Comparison of ENCODE assay signal across 11 cellular contexts in genomic region chr19:56155124-56155687, GRCh38. TPM values are rescaled to one million over a fixed set of nuclear protein-coding genes. Genes with fewer than 3 reads are reported as not detected.
DNase-seq lines count a peak whose midpoint lies in the region; ATAC-seq and TF ChIP-seq lines count a peak whose summit lies in the region.
"Had no signal": no experiment of that assay in that cellular context is flagged by ENCODE, and none has a peak within 500 bp of the region (broad histone marks: within the 10 kb centered on the region; RNA-seq: fewer than 3 reads in every experiment).

No MANE protein-coding gene starts in this region.

- TF ChIP-seq POLR2A in body of pancreas (IDR thresholded peaks at IDR 0.05) = no peak

- 40 to 56% methylated on average over 2 to 17 of the region's 17 CpGs for WGBS in body of pancreas, 2 donors

- H2AFZ ChIP-seq in GM23338 = no peak overlapping the region

- H3K36me3 ChIP-seq in GM23338 (ENCODE audit: insufficient read depth) (no peaks in the 10 kb centered on the region), body of pancreas (replicated peaks in 1 of 2; ENCODE audit: insufficient read depth in 1 of 2, low read depth in 2 of 2) (peaks cover 8% of the 10 kb centered on the region in 2 donors), tibial artery (peaks cover 23 to 67% (median 49%) of the 10 kb centered on the region in 3 donors)

- H3K36me3 Mint-ChIP-seq in GM23338 (ENCODE audit: low read depth) = peaks cover 35% of the 10 kb centered on the region

- 0 out of 2 replicates have a peak, but pooled peaks cover 6% of the 10 kb centered on the region for H4K20me1 ChIP-seq in GM23338 (replicated peaks; ENCODE audit: insufficient read depth)

- ATAC-seq in GM23338 (peak; percentile 84), body of pancreas (peak; percentile 51), left colon (peak; percentile 49), HG02623 (IDR thresholded peaks at IDR 0.05; ENCODE audit: unreplicated experiment) (no peak), HG02759 (IDR thresholded peaks at IDR 0.05; ENCODE audit: unreplicated experiment) (no peak)

- H3K27ac ChIP-seq in GM23338 (ENCODE audit: low read depth) (no peak overlapping the region), body of pancreas (no peak overlapping the region), tibial artery (no peak overlapping the region)

- H3K27ac Mint-ChIP-seq in GM23338 = no peak overlapping the region
- H3K27ac Mint-ChIP-seq: T-helper 1 cell treated with Interleukin-12 subunit alpha and Interleukin-12 subunit beta and Interleukin-4 antibody, amounts not matched to agents 30 μg/mL and 1 μg/mL, for 36 hours had no signal

- no peaks in the 10 kb centered on the region for H3K27me3 ChIP-seq in GM23338 (ENCODE audit: insufficient read depth)
- H3K27me3 ChIP-seq in body of pancreas = no peaks in the 10 kb centered on the region
- H3K27me3 ChIP-seq in tibial artery = no peaks in the 10 kb centered on the region

- 0 out of 2 replicates have a peak, but pooled peaks cover 4% of the 10 kb centered on the region for H3K9me2 ChIP-seq in GM23338 (ENCODE audit: insufficient read depth)

- H3F3A ChIP-seq in GM23338 (replicated peaks; ENCODE audit: low read depth) = peaks cover 15% of the 10 kb centered on the region

- H3K4me3 Mint-ChIP-seq in GM23338 = no peak overlapping the region
- H3K4me3 Mint-ChIP-seq: T-helper 1 cell treated with Interleukin-12 subunit alpha and Interleukin-12 subunit beta and Interleukin-4 antibody, amounts not matched to agents 30 μg/mL and 1 μg/mL, for 36 hours had no signal

- H3K4me3 ChIP-seq in AG09309 (ENCODE audit: control insufficient read depth, low read depth, low read length) = no peak overlapping the region
- H3K4me3 ChIP-seq in GM23338 = no peak overlapping the region
- H3K4me3 ChIP-seq in body of pancreas = no peak overlapping the region
- H3K4me3 ChIP-seq in tibial artery = no peak overlapping the region

- peaks cover 18% of the 10 kb centered on the region for H3K4me1 Mint-ChIP-seq in GM23338

- H3K4me2 ChIP-seq in GM23338 = no peak overlapping the region

- DNase-seq in AG09309 (ENCODE audit: low read depth) (no peak), GM23338 (ENCODE audit: low spot score) (peak; percentile 86), body of pancreas (peak; percentile 34 to 60 (median 54)), left colon (no peak), tibial artery (no peak), A172 (ENCODE audit: low spot score) (no peak)

- peaks cover 7% of the 10 kb centered on the region for H3K79me2 ChIP-seq in GM23338 (replicated peaks; ENCODE audit: insufficient read depth)

- intact Hi-C loops in body of pancreas (cut with DNase I) = no loop called here
- intact Hi-C loops in left colon (cut with DNase I, micrococcal nuclease) = no loop called here
- intact Hi-C loops in tibial artery (cut with DNase I; ENCODE audit: low total_unique reads) = no loop called here

- peaks cover 3% of the 10 kb centered on the region for H3K27me3 Mint-ChIP-seq in GM23338 (ENCODE audit: insufficient read depth, low read depth, poor library complexity)

- peak; percentile 39 for TF ChIP-seq CTCF in AG09309 (IDR thresholded peaks at IDR 0.05; ENCODE audit: control insufficient read depth, insufficient read depth, low read depth, low read length, missing control alignments)
- TF ChIP-seq CTCF in GM23338 (conservative IDR thresholded peaks at IDR 0.05; ENCODE audit: low read depth in 2 of 2) = peak; percentile 70 to 86
- TF ChIP-seq CTCF in body of pancreas (IDR thresholded peaks at IDR 0.05) = peak; percentile 32 to 59 (median 52)
- no peak for TF ChIP-seq CTCF in tibial artery (IDR thresholded peaks at IDR 0.05)

- H3K9me3 ChIP-seq in body of pancreas = no peaks in the 10 kb centered on the region
- no peaks in the 10 kb centered on the region for H3K9me3 ChIP-seq in tibial artery

- H3K4me1 ChIP-seq in GM23338 (ENCODE audit: insufficient read depth) (peaks cover 16% of the 10 kb centered on the region), body of pancreas (peaks cover 57% of the 10 kb centered on the region), tibial artery (no peaks in the 10 kb centered on the region)

- peaks cover 2% of the 10 kb centered on the region; the same call in 2 of the 3 replicates for H3K9me3 Mint-ChIP-seq in GM23338
- H3K9me3 Mint-ChIP-seq: T-helper 1 cell treated with Interleukin-12 subunit alpha and Interleukin-12 subunit beta and Interleukin-4 antibody, amounts not matched to agents 30 μg/mL and 1 μg/mL, for 36 hours had no signal

TF ChIP-seq in GM23338, 12 proteins besides CTCF, POLR2A, EP300 and RAD21:
- TF ChIP-seq JUNB (IDR thresholded peaks at IDR 0.05; ENCODE audit: unreplicated experiment) (no peak), ZNF114 (CRISPR knock-in tag; IDR thresholded peaks at IDR 0.05) (no peak), EZH2phosphoT487 (IDR thresholded peaks at IDR 0.05; ENCODE audit: unreplicated experiment) (no peak), EZH2 (IDR thresholded peaks at IDR 0.05; ENCODE audit: low read depth, unreplicated experiment) (no peak), CREB1 (CRISPR knock-in tag; IDR thresholded peaks at IDR 0.05; ENCODE audit: low read depth) (no peak), POLR2AphosphoS5 (IDR thresholded peaks at IDR 0.05; ENCODE audit: low read depth) (no peak)
- TF ChIP-seq, protein P1, sequence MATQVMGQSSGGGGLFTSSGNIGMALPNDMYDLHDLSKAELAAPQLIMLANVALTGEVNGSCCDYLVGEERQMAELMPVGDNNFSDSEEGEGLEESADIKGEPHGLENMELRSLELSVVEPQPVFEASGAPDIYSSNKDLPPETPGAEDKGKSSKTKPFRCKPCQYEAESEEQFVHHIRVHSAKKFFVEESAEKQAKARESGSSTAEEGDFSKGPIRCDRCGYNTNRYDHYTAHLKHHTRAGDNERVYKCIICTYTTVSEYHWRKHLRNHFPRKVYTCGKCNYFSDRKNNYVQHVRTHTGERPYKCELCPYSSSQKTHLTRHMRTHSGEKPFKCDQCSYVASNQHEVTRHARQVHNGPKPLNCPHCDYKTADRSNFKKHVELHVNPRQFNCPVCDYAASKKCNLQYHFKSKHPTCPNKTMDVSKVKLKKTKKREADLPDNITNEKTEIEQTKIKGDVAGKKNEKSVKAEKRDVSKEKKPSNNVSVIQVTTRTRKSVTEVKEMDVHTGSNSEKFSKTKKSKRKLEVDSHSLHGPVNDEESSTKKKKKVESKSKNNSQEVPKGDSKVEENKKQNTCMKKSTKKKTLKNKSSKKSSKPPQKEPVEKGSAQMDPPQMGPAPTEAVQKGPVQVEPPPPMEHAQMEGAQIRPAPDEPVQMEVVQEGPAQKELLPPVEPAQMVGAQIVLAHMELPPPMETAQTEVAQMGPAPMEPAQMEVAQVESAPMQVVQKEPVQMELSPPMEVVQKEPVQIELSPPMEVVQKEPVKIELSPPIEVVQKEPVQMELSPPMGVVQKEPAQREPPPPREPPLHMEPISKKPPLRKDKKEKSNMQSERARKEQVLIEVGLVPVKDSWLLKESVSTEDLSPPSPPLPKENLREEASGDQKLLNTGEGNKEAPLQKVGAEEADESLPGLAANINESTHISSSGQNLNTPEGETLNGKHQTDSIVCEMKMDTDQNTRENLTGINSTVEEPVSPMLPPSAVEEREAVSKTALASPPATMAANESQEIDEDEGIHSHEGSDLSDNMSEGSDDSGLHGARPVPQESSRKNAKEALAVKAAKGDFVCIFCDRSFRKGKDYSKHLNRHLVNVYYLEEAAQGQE (IDR thresholded peaks at IDR 0.05; ENCODE audit: unreplicated experiment) = no peak

RNA-seq across cellular contexts. Expression of gene ZNF444, which starts 14.1 kb away (rescaled TPM):
- 58.5 and 60.5 TPM in 2 replicates for total RNA-seq in GM23338 (2014; rRNA removed; shearing (Covaris generic))
- polyA plus RNA-seq in GM23338 (2016; fragmentation: Nextera tagmentation; extraction: Ambion mirVana) = 23.6 and 25.1 TPM in 2 replicates
- total RNA-seq in body of pancreas (10 to 100 TPM; 50.3 to 95.9 TPM), left colon (10 to 100 TPM; 24.8 to 29.5 TPM)
- total RNA-seq in A172 (2014; rRNA removed; shearing (Covaris generic)) = 27.5 and 29.4 TPM in 2 replicates

RNA-seq across cellular contexts. Expression of gene GALP, which starts 20.6 kb away (rescaled TPM):
- total RNA-seq in GM23338 (2014; rRNA removed; shearing (Covaris generic)) = not detected in 2 replicates
- not detected in 2 replicates for polyA plus RNA-seq in GM23338 (2016; fragmentation: Nextera tagmentation; extraction: Ambion mirVana)
- total RNA-seq in body of pancreas (not detected), left colon (not detected)
- not detected in 2 replicates for total RNA-seq in A172 (2014; rRNA removed; shearing (Covaris generic))
- total RNA-seq: M059J had no signal
- polyA plus RNA-seq: adipose tissue had no signal

RNA-seq across cellular contexts. Expression of gene ZNF787, which starts 34.1 kb away (rescaled TPM):
- total RNA-seq in GM23338 (2014; rRNA removed; shearing (Covaris generic)) = 35.3 and 44.6 TPM in 2 replicates
- 12.5 and 15.9 TPM in 2 replicates for polyA plus RNA-seq in GM23338 (2016; fragmentation: Nextera tagmentation; extraction: Ambion mirVana)
- total RNA-seq in body of pancreas (10 to 100 TPM; 12.7 to 21.1 TPM), left colon (10 to 100 TPM; 56.6 to 59.9 TPM)
- total RNA-seq in A172 (2014; rRNA removed; shearing (Covaris generic)) = 18.1 and 44.8 TPM in 2 replicates

RNA-seq across cellular contexts. Expression of gene ZSCAN5B, which starts 42.4 kb away (rescaled TPM):
- total RNA-seq in GM23338 (2014; rRNA removed; shearing (Covaris generic)) = 0.10 TPM in 1 of 2 replicates, not detected in the other
- not detected in 2 replicates for polyA plus RNA-seq in GM23338 (2016; fragmentation: Nextera tagmentation; extraction: Ambion mirVana)
- not detected for total RNA-seq in body of pancreas
- not detected for total RNA-seq in left colon
- total RNA-seq in A172 (2014; rRNA removed; shearing (Covaris generic)) = not detected in 2 replicates
- total RNA-seq: M059J had no signal

RNA-seq across cellular contexts. Expression of gene ZSCAN5C, which starts 46.9 kb away (rescaled TPM):
- not detected in 2 replicates for total RNA-seq in GM23338 (2014; rRNA removed; shearing (Covaris generic))
- polyA plus RNA-seq in GM23338 (2016; fragmentation: Nextera tagmentation; extraction: Ambion mirVana) = not detected in 2 replicates
- not detected for total RNA-seq in body of pancreas
- not detected for total RNA-seq in left colon
- not detected in 2 replicates for total RNA-seq in A172 (2014; rRNA removed; shearing (Covaris generic))
- total RNA-seq: M059J had no signal
- polyA plus RNA-seq: adipose tissue had no signal

Comparison
In these comparisons a context has a peak if more than half of its experiments do, and no peak if none do; other contexts are left out.
1. DNase-seq: peak in GM23338 (single experiment) and body of pancreas (4 of 4); none in AG09309 (single experiment), left colon (0 of 2), tibial artery (0 of 2) and A172 (single experiment).
2. CTCF ChIP-seq: peak in AG09309 (single experiment), GM23338 (2 of 2) and body of pancreas (7 of 7); none in tibial artery (0 of 2).
3. ATAC-seq: peak in GM23338 (single experiment), body of pancreas (single experiment) and left colon (single experiment); none in HG02623 (single experiment) and HG02759 (single experiment).